ENCODE assay signal across 8 cellular contexts in the genomic region with DNA sequence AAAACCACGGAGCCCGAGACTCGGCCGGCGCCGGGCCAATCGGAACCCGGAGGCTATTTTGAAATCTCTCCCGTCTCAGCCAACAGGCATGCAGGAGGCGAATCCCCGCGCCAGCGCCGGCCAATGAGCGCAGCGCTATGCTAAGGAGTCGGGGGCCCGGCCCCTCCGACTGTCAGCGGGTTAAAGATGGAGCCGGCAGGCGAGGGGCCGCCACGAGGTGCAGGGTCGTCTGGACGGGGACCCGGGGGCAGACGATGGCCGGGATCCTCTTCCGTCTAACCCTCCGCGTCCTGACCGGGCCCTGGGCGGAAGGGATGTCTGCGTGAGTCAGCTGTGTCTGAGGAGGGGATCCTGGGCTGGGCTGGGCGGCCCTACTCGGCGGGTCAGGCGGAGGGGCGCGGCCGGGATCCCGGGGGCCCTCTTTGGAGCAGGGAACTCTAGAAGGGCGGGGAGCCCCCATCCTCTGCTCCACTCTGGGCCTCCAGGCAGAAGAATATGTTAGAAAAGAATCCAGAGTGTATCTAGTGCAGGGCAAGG. TPM values are rescaled to one million over a fixed set of nuclear protein-coding genes. Genes with fewer than 3 reads are reported as not detected.
DNase-seq lines count a peak whose midpoint lies in the region; ATAC-seq and TF ChIP-seq lines count a peak whose summit lies in the region.

No MANE protein-coding gene starts in this region.

- TF ChIP-seq CTCF in GM23338 (conservative IDR thresholded peaks at IDR 0.05; ENCODE audit: low read depth in 2 of 2): no peak
- no peak for TF ChIP-seq CTCF in LNCaP clone FGC (IDR thresholded peaks at IDR 0.05; ENCODE audit: control insufficient read depth, extremely low read depth, insufficient read depth)

- H3K4me2 ChIP-seq in GM23338: peak overlapping the region; percentile 87

- H3K27me3 ChIP-seq in GM23338 (ENCODE audit: insufficient read depth): no peaks in the 10 kb centered on the region
- no peaks in the 10 kb centered on the region for H3K27me3 ChIP-seq in SJCRH30

- peaks cover 28% of the 10 kb centered on the region for H3K4me1 Mint-ChIP-seq in GM23338

- H3K27me3 Mint-ChIP-seq in GM23338 (ENCODE audit: insufficient read depth, low read depth, poor library complexity): peaks cover 9% of the 10 kb centered on the region

- H3K36me3 ChIP-seq in ES-I3 (ENCODE audit: insufficient read depth, low read length) (0 out of 2 replicates have a peak, but pooled peaks cover 2% of the 10 kb centered on the region), GM23338 (ENCODE audit: insufficient read depth) (peaks cover 13% of the 10 kb centered on the region; the same call in 1 of the 2 replicates), SJCRH30 (peaks cover 18% of the 10 kb centered on the region)

- DNase-seq in GM23338 (ENCODE audit: low spot score) (peak; percentile 96), LNCaP clone FGC (ENCODE audit: low read depth) (peak; percentile 57), SJCRH30 (peak; percentile 96), germinal center (ENCODE audit: low spot score) (peak; percentile 94), nucleus accumbens (lab: John Stamatoyannopoulos, UW) (peak in 53 of 56 donors; percentile 17 to 92 (median 65)), substantia nigra (lab: John Stamatoyannopoulos, UW) (peak in 48 of 49 donors; percentile 28 to 89 (median 66))
- peak; percentile 72 for DNase-seq in activated gamma-delta T cell treated with anti-CD3 and anti-CD28 coated beads, Interleukin-2, amount 50 U/mL, for 16 hours (ENCODE audit: low read depth)

- H3K27ac ChIP-seq in GM23338 (ENCODE audit: low read depth): no peak overlapping the region
- peak overlapping the region; percentile 99 for H3K27ac ChIP-seq in SJCRH30
- no peak overlapping the region for H3K27ac ChIP-seq in substantia nigra (ENCODE audit: low read depth, low read length, poor library complexity, severe bottlenecking)

- H3K4me3 Mint-ChIP-seq in GM23338: peak overlapping the region; percentile 94

- no peaks in the 10 kb centered on the region for H3K9me3 Mint-ChIP-seq in GM23338

- peaks cover 41% of the 10 kb centered on the region for H3F3A ChIP-seq in GM23338 (replicated peaks; ENCODE audit: low read depth)

- peak overlapping the region; percentile 97 for H3K27ac Mint-ChIP-seq in GM23338

- H3K36me3 Mint-ChIP-seq in GM23338 (ENCODE audit: low read depth): peaks cover 34% of the 10 kb centered on the region

- no peaks in the 10 kb centered on the region; the same call in 1 of the 2 replicates for H4K20me1 ChIP-seq in GM23338 (replicated peaks; ENCODE audit: insufficient read depth)

- H2AFZ ChIP-seq in GM23338: peak overlapping the region; percentile 73; the same call in 1 of the 2 replicates

- ATAC-seq in GM23338: peak; percentile 91

- H3K4me1 ChIP-seq in ES-I3 (ENCODE audit: insufficient read depth, low read length): no peaks in the 10 kb centered on the region
- peaks cover 26% of the 10 kb centered on the region for H3K4me1 ChIP-seq in GM23338 (ENCODE audit: insufficient read depth)
- peaks cover 6% of the 10 kb centered on the region for H3K4me1 ChIP-seq in SJCRH30

- H3K9ac ChIP-seq in ES-I3 (ENCODE audit: low read depth, low read length): peak overlapping the region; percentile 99

- no peaks in the 10 kb centered on the region for H3K9me2 ChIP-seq in GM23338 (ENCODE audit: insufficient read depth)

- H3K4me3 ChIP-seq in GM23338 (peak overlapping the region; percentile 62), LNCaP clone FGC (ENCODE audit: low read depth, low read length) (peak overlapping the region; percentile 64), SJCRH30 (peak overlapping the region; percentile 94)

- H3K9me3 ChIP-seq in ES-I3 (ENCODE audit: control insufficient read depth, insufficient read depth, low read length) (no peaks in the 10 kb centered on the region), SJCRH30 (replicated peaks) (no peaks in the 10 kb centered on the region)

- H3K79me2 ChIP-seq in GM23338 (replicated peaks; ENCODE audit: insufficient read depth): peaks cover 7% of the 10 kb centered on the region

TF ChIP-seq in GM23338, 12 proteins besides CTCF, POLR2A, EP300 and RAD21:
- TF ChIP-seq POLR2AphosphoS5 (IDR thresholded peaks at IDR 0.05; ENCODE audit: low read depth) (peak; percentile 75), CREB1 (CRISPR knock-in tag; IDR thresholded peaks at IDR 0.05; ENCODE audit: low read depth) (no peak)

RNA-seq across cellular contexts. Expression of gene SDF2L1, which starts 10.0 kb away (rescaled TPM):
- 60.3 and 62.3 TPM in 2 replicates for total RNA-seq in GM23338 (2014; rRNA removed; shearing (Covaris generic))
- polyA plus RNA-seq in GM23338 (2016; fragmentation: Nextera tagmentation; extraction: Ambion mirVana): 72.7 and 74.8 TPM in 2 replicates
- 12.8 and 17.0 TPM in 2 replicates for total RNA-seq in SJCRH30 (2014; rRNA removed; shearing (Covaris generic))

RNA-seq across cellular contexts. Expression of gene PPIL2, which starts 13.7 kb away (rescaled TPM):
- 30.7 and 34.1 TPM in 2 replicates for total RNA-seq in GM23338 (2014; rRNA removed; shearing (Covaris generic))
- polyA plus RNA-seq in GM23338 (2016; fragmentation: Nextera tagmentation; extraction: Ambion mirVana): 21.6 and 23.0 TPM in 2 replicates
- total RNA-seq in SJCRH30 (2014; rRNA removed; shearing (Covaris generic)): 24.8 and 29.7 TPM in 2 replicates

RNA-seq across cellular contexts. Expression of gene CCDC116, which starts 19.5 kb away (rescaled TPM):
- total RNA-seq in GM23338 (2014; rRNA removed; shearing (Covaris generic)): 0.14 TPM in 1 of 2 replicates, not detected in the other
- polyA plus RNA-seq in GM23338 (2016; fragmentation: Nextera tagmentation; extraction: Ambion mirVana): 0.35 TPM in 1 of 2 replicates, not detected in the other
- 0.38 TPM in 1 of 2 replicates, not detected in the other for total RNA-seq in SJCRH30 (2014; rRNA removed; shearing (Covaris generic))

RNA-seq across cellular contexts. Expression of gene YDJC, which starts 22.3 kb away (rescaled TPM):
- 58.8 and 83.7 TPM in 2 replicates for total RNA-seq in GM23338 (2014; rRNA removed; shearing (Covaris generic))
- 53.3 and 58.4 TPM in 2 replicates for polyA plus RNA-seq in GM23338 (2016; fragmentation: Nextera tagmentation; extraction: Ambion mirVana)
- total RNA-seq in SJCRH30 (2014; rRNA removed; shearing (Covaris generic)): 7.8 and 8.9 TPM in 2 replicates
